ENCODE assay signal across 14 cellular contexts in genomic region chr6:155493026-155493693, GRCh38. TPM values are rescaled to one million over a fixed set of nuclear protein-coding genes. Genes with fewer than 3 reads are reported as not detected.
DNase-seq lines count a peak whose midpoint lies in the region; ATAC-seq, FAIRE-seq and TF ChIP-seq lines count a peak whose summit lies in the region.
"Had no signal": no experiment of that assay in that cellular context is flagged by ENCODE, and none has a peak within 500 bp of the region (broad histone marks: within the 10 kb centered on the region; RNA-seq: fewer than 3 reads in every experiment).

No MANE protein-coding gene starts in this region.

- peak overlapping the region; percentile 64 for H3K4me2 ChIP-seq in HCT116 (ENCODE audit: low read length)

- H3K36me3 ChIP-seq in HCT116 (ENCODE audit: control insufficient read depth in 1 of 2, insufficient read depth in 2 of 2, low read length in 2 of 2): no peaks in the 10 kb centered on the region
- no peaks in the 10 kb centered on the region for H3K36me3 ChIP-seq in SJCRH30
- no peaks in the 10 kb centered on the region for H3K36me3 ChIP-seq in psoas muscle (ENCODE audit: insufficient read depth in 1 of 2, low read depth in 1 of 2)
- no peaks in the 10 kb centered on the region for H3K36me3 ChIP-seq in tibial nerve

- POLR2A ChIA-PET in HCT116 (lab: Charles Lee): no interaction called here

- no peaks in the 10 kb centered on the region for H3K27me3 ChIP-seq in HCT116 (ENCODE audit: insufficient read depth, low read length)
- no peaks in the 10 kb centered on the region for H3K27me3 ChIP-seq in SJCRH30
- no peaks in the 10 kb centered on the region for H3K27me3 ChIP-seq in psoas muscle (ENCODE audit: insufficient read depth in 3 of 3, low read length in 2 of 3)
- no peaks in the 10 kb centered on the region for H3K27me3 ChIP-seq in tibial nerve

- TF ChIP-seq RAD21 in HCT116 (IDR thresholded peaks at IDR 0.05; ENCODE audit: low read depth): no peak

- H3K4me3 ChIP-seq in HCT116 (replicated peaks in 1 of 2; ENCODE audit: low read depth in 1 of 2, low read length in 2 of 2) (peak overlapping the region in 1 of 2 experiments; percentile 6; a peak in 2 of 4 replicates), SJCRH30 (no peak overlapping the region), psoas muscle (no peak overlapping the region), tibial nerve (no peak overlapping the region)

- no peak for FAIRE-seq in GM19239 (lab: Jason Lieb, UNC)
- FAIRE-seq: H1 had no signal

- H3K27ac ChIP-seq in HCT116 (ENCODE audit: low read depth, low read length): peak overlapping the region; percentile 8; the same call in 1 of the 2 replicates
- H3K27ac ChIP-seq in SJCRH30: peak overlapping the region; percentile 9; the same call in 1 of the 2 replicates
- H3K27ac ChIP-seq in psoas muscle: peak overlapping the region; percentile 54
- peak overlapping the region in 2 of 4 donors; percentile 63 to 90 for H3K27ac ChIP-seq in tibial nerve

- 87 to 91% (median 90%) methylated on average over 3 of the region's 3 CpGs for WGBS in psoas muscle, 3 donors
- WGBS in tibial nerve, 2 donors: 95 to 97% methylated on average over 3 of the region's 3 CpGs

- H3K9ac ChIP-seq in HCT116 (ENCODE audit: low read length): no peak overlapping the region

- ATAC-seq in GM19023 (IDR thresholded peaks at IDR 0.05; ENCODE audit: unreplicated experiment) (peak; percentile 20), HCT116 (peak; percentile 60), psoas muscle (no peak), HG03521 (IDR thresholded peaks at IDR 0.05; ENCODE audit: unreplicated experiment) (no peak)

- H3K9me3 ChIP-seq in HCT116 (ENCODE audit: control insufficient read depth in 1 of 2, insufficient read depth in 1 of 2, low read depth in 1 of 2, low read length in 2 of 2) (no peaks in the 10 kb centered on the region), SJCRH30 (replicated peaks) (no peaks in the 10 kb centered on the region), psoas muscle (no peaks in the 10 kb centered on the region), tibial nerve (no peaks in the 10 kb centered on the region)

- no peak for DNase-seq in HCT116 (ENCODE audit: low read depth, low spot score)
- DNase-seq in SJCRH30: no peak
- no peak for DNase-seq in psoas muscle
- no peak for DNase-seq in GM19239 (ENCODE audit: insufficient read length, low spot score)
- DNase-seq in NCI-H524 treated with DMSO at 0.1 percent for 48 hours (lab: John Stamatoyannopoulos, UW): no peak
- DNase-seq in tibial nerve (ENCODE audit: low spot score in 2 of 2): no peak
- DNase-seq: activated B cell treated with CpG ODN at 0.5 μM for 24 hours, NCI-H524 had no signal

- CTCF ChIA-PET in HCT116 (lab: Charles Lee): interaction anchor here (1.0 kb wide), 1 partner anchor 625 kb away, joined by 3 read pairs; no protein-coding TSS in a partner anchor

- TF ChIP-seq CTCF in HCT116 (IDR thresholded peaks at IDR 0.05 in 2 of 3, conservative IDR thresholded peaks at IDR 0.05 in 1 of 3; ENCODE audit: borderline replicate concordance in 1 of 3, insufficient read depth in 1 of 3, low read depth in 2 of 3, low read length in 2 of 3) (no peak), psoas muscle (IDR thresholded peaks at IDR 0.05) (no peak), tibial nerve (IDR thresholded peaks at IDR 0.05) (no peak)

- no TSS peak for BruUV-seq in HCT116 (replicated peaks; lab: Mats Ljungman, UMichigan)

- H3K79me2 ChIP-seq in HCT116 (ENCODE audit: insufficient read depth, low read length): no peaks in the 10 kb centered on the region

- intact Hi-C loops in HCT116 (cut with micrococcal nuclease) (no loop called here), psoas muscle (cut with DNase I) (no loop called here)

- no peak for TF ChIP-seq EP300 in tibial nerve (IDR thresholded peaks at IDR 0.05)

- no peaks in the 10 kb centered on the region for H4K20me1 ChIP-seq in HCT116 (ENCODE audit: insufficient read depth)

- no peaks in the 10 kb centered on the region for H3K9me2 ChIP-seq in HCT116 (ENCODE audit: insufficient read depth)

- peaks cover 15 to 17% of the 10 kb centered on the region in 2 experiments for H3K4me1 ChIP-seq in HCT116 (ENCODE audit: control insufficient read depth in 1 of 2, insufficient read depth in 2 of 2, low read length in 2 of 2)
- H3K4me1 ChIP-seq in SJCRH30: peaks cover 5% of the 10 kb centered on the region
- H3K4me1 ChIP-seq in psoas muscle: no peaks in the 10 kb centered on the region
- peaks cover 0 to 29% (median 14%) of the 10 kb centered on the region in 4 donors for H3K4me1 ChIP-seq in tibial nerve

- RAD21 ChIA-PET in HCT116 (lab: Charles Lee; ENCODE audit: low non-redundant PET in 1 of 2, low total read pairs in 2 of 2, uncharacterized antibody in 2 of 2, unreplicated experiment in 2 of 2): no interaction called here

- peak overlapping the region; percentile 33 for H2AFZ ChIP-seq in HCT116 (ENCODE audit: low read depth, low read length, poor library complexity, severe bottlenecking)

- TF ChIP-seq POLR2A in HCT116 (IDR thresholded peaks at IDR 0.05; ENCODE audit: borderline replicate concordance, extremely low read depth, insufficient read depth, insufficient read length) (no peak), tibial nerve (IDR thresholded peaks at IDR 0.05) (no peak)

TF ChIP-seq in HCT116, 20 proteins besides CTCF, POLR2A, EP300 and RAD21:
- no peak for TF ChIP-seq POLR2AphosphoS5 (IDR thresholded peaks at IDR 0.05; ENCODE audit: low read depth, low read length)
- TF ChIP-seq YY1 (IDR thresholded peaks at IDR 0.05; ENCODE audit: extremely low read depth, insufficient replicate concordance, low read depth, low read length): no peak
- no peak for TF ChIP-seq ZFX (IDR thresholded peaks at IDR 0.05)
- no peak for TF ChIP-seq ELF1 (IDR thresholded peaks at IDR 0.05; ENCODE audit: borderline replicate concordance, low read depth)
- TF ChIP-seq MAX (IDR thresholded peaks at IDR 0.05): no peak
- no peak for TF ChIP-seq CBX3 (IDR thresholded peaks at IDR 0.05; ENCODE audit: low read depth)
- TF ChIP-seq JUND (IDR thresholded peaks at IDR 0.05): no peak
- no peak for TF ChIP-seq EZH2 (IDR thresholded peaks at IDR 0.05)
- TF ChIP-seq EGR1 (IDR thresholded peaks at IDR 0.05; ENCODE audit: low read depth): no peak
- no peak for TF ChIP-seq ATF3 (IDR thresholded peaks at IDR 0.05)
- TF ChIP-seq SP1 (IDR thresholded peaks at IDR 0.05; ENCODE audit: low read depth): no peak
- TF ChIP-seq EZH2phosphoT487 (IDR thresholded peaks at IDR 0.05; ENCODE audit: borderline replicate concordance): no peak

RNA-seq across cellular contexts. Expression of gene NOX3, which starts 37.5 kb away (rescaled TPM):
- not detected for total RNA-seq in HCT116 (2021; ENCODE audit: unreplicated experiment)
- not detected in 2 replicates for polyA plus RNA-seq in HCT116 (2012)
- total RNA-seq in SJCRH30 (2014; rRNA removed; shearing (Covaris generic)): not detected in 2 replicates
- total RNA-seq in psoas muscle: not detected
- polyA plus RNA-seq in psoas muscle: not detected
- total RNA-seq in tibial nerve: not detected
- total RNA-seq: activated B cell treated with CpG ODN at 0.5 μM for 24 hours, Daoy, fibroblast of villous mesenchyme, H1, mononuclear cell had no signal
- polyA plus RNA-seq: H1 had no signal

Comparison
In these comparisons a context has a peak if more than half of its experiments do, and no peak if none do; other contexts are left out.
1. ATAC-seq: peak in GM19023 (single experiment) and HCT116 (single experiment); none in psoas muscle (0 of 4) and HG03521 (single experiment).